ENCODE assay signal across 14 cellular contexts in genomic region chr6:167565884-167566491, GRCh38.
A peak's percentile ranks its signal among the peaks of the same experiment; 100 is the strongest.
DNase-seq lines count a peak whose midpoint lies in the region; ATAC-seq and TF ChIP-seq lines count a peak whose summit lies in the region.
"Had no signal": no experiment of that assay in that cellular context is flagged by ENCODE, and none has a peak within 500 bp of the region (broad histone marks: within the 10 kb centered on the region; RNA-seq: fewer than 3 reads in every experiment).

No MANE protein-coding gene starts in this region.

- intact Hi-C loops in Right ventricle myocardium inferior (cut with DNase I): no loop called here

- H3K27me3 ChIP-seq in Peyer's patch (no peaks in the 10 kb centered on the region), lung (ENCODE audit: control insufficient read depth, insufficient read depth) (no peaks in the 10 kb centered on the region), tibial nerve (no peaks in the 10 kb centered on the region)

- peak in 1 of 2 donors; percentile 54 for TF ChIP-seq EP300 in tibial nerve (IDR thresholded peaks at IDR 0.05)

- no peak for TF ChIP-seq CTCF in Peyer's patch (IDR thresholded peaks at IDR 0.05)
- no peak for TF ChIP-seq CTCF in lung (IDR thresholded peaks at IDR 0.05; ENCODE audit: control extremely low read depth, extremely low read depth)
- TF ChIP-seq CTCF in tibial nerve (IDR thresholded peaks at IDR 0.05): no peak

- H3K36me3 ChIP-seq in Peyer's patch (no peaks in the 10 kb centered on the region), lung (ENCODE audit: control insufficient read depth in 2 of 2, insufficient read depth in 2 of 2, low read length in 2 of 2) (no peaks in the 10 kb centered on the region), tibial nerve (no peaks in the 10 kb centered on the region)
- H3K36me3 ChIP-seq: BLaER1 treated with 17β-estradiol and CSF1 and Interleukin-3, amounts not matched to agents 10 nM and 100 nM had no signal

- H3K9me3 ChIP-seq in Peyer's patch (no peaks in the 10 kb centered on the region), lung (ENCODE audit: control insufficient read depth in 2 of 2, insufficient read depth in 1 of 2, low read length in 1 of 2) (no peaks in the 10 kb centered on the region), tibial nerve (no peaks in the 10 kb centered on the region)
- H3K9me3 ChIP-seq: BLaER1 treated with 17β-estradiol and CSF1 and Interleukin-3, amounts not matched to agents 10 nM and 100 nM had no signal

- WGBS in lung, 2 donors: 60 to 69% methylated on average over 16 of the region's 16 CpGs
- 53 to 56% methylated on average over 16 of the region's 16 CpGs for WGBS in tibial nerve, 2 donors

- DNase-seq in Peyer's patch (peak; percentile 14 to 53 (median 52)), Right ventricle myocardium inferior (ENCODE audit: missing footprints) (no peak), lung (ENCODE audit: low spot score) (peak; percentile 35), tibial nerve (ENCODE audit: low spot score in 2 of 2) (peak; percentile 57 to 62), NCI-H1092 (lab: John Stamatoyannopoulos, UW) (no peak)
- DNase-seq: amniotic stem cell; effector CD8-positive, alpha-beta T cell; GF-D8; glutamatergic neuron had no signal

- ATAC-seq in Right ventricle myocardium inferior: peak; percentile 53
- peak; percentile 60 for ATAC-seq in lung (ENCODE audit: insufficient read depth, low FRiP score)
- no peak for ATAC-seq in GM18867 (IDR thresholded peaks at IDR 0.05; ENCODE audit: unreplicated experiment)
- no peak for ATAC-seq in HG03196 (IDR thresholded peaks at IDR 0.05; ENCODE audit: unreplicated experiment)
- ATAC-seq in GM21576 (IDR thresholded peaks at IDR 0.05; ENCODE audit: unreplicated experiment): no peak

- no peak overlapping the region for H3K4me3 ChIP-seq in Peyer's patch
- no peak overlapping the region for H3K4me3 ChIP-seq in lung
- peak overlapping the region in 1 of 4 donors; percentile 28 for H3K4me3 ChIP-seq in tibial nerve
- H3K4me3 ChIP-seq: BLaER1 treated with 17β-estradiol and CSF1 and Interleukin-3, amounts not matched to agents 10 nM and 100 nM had no signal

- H3K27ac ChIP-seq in Peyer's patch (no peak overlapping the region), lung (ENCODE audit: low read depth in 1 of 2, low read length in 1 of 2) (peak overlapping the region in 1 of 2 donors; percentile 62), tibial nerve (peak overlapping the region; percentile 50 to 78 (median 68))
- H3K27ac ChIP-seq: HL-60 had no signal

- H3K4me1 ChIP-seq in Peyer's patch: peaks cover 0 to 5% (median 0%) of the 10 kb centered on the region in 4 donors
- peaks cover 0 to 14% of the 10 kb centered on the region in 2 donors for H3K4me1 ChIP-seq in lung (ENCODE audit: control insufficient read depth in 2 of 2, insufficient read depth in 2 of 2, low read length in 2 of 2)
- H3K4me1 ChIP-seq in tibial nerve: peaks cover 0 to 29% (median 3%) of the 10 kb centered on the region in 4 donors

- no peak for TF ChIP-seq POLR2A in Peyer's patch (IDR thresholded peaks at IDR 0.05)
- peak in 1 of 2 donors; percentile 38 for TF ChIP-seq POLR2A in tibial nerve (IDR thresholded peaks at IDR 0.05)

Comparison
In these comparisons a context has a peak if more than half of its experiments do, and no peak if none do; other contexts are left out.
1. DNase-seq: peak in Peyer's patch (3 of 3), lung (single experiment) and tibial nerve (2 of 2); none in Right ventricle myocardium inferior (single experiment) and NCI-H1092 (single experiment).
2. H3K27ac ChIP-seq: peak in tibial nerve (4 of 4); none in Peyer's patch (0 of 4).
3. ATAC-seq: peak in Right ventricle myocardium inferior (single experiment) and lung (single experiment); none in GM18867 (single experiment), HG03196 (single experiment) and GM21576 (single experiment).